In genomic region chr22:23392420-23393121, GRCh38 we compare ENCODE assay signal across 1 cellular context.
TF ChIP-seq lines count a peak whose summit lies in the region.

No MANE protein-coding gene starts in this region.

TF ChIP-seq in WTC11, 78 proteins besides CTCF, POLR2A, EP300 and RAD21 (continued from another document):
- no peak for TF ChIP-seq E2F1 (CRISPR knock-in tag; IDR thresholded peaks at IDR 0.05)
- no peak for TF ChIP-seq CREB1 (CRISPR knock-in tag; IDR thresholded peaks at IDR 0.05)
- no peak for TF ChIP-seq ZNF396 (CRISPR knock-in tag; IDR thresholded peaks at IDR 0.05; ENCODE audit: borderline replicate concordance)
- no peak for TF ChIP-seq ZSCAN18 (CRISPR knock-in tag; IDR thresholded peaks at IDR 0.05)
- TF ChIP-seq E2F4 (CRISPR knock-in tag; IDR thresholded peaks at IDR 0.05; ENCODE audit: borderline replicate concordance, low read depth), result no peak
- no peak for TF ChIP-seq GTF2I (CRISPR knock-in tag; conservative IDR thresholded peaks at IDR 0.05)
- TF ChIP-seq ZNF671 (CRISPR knock-in tag; IDR thresholded peaks at IDR 0.05), result no peak
- no peak for TF ChIP-seq SMAD4 (CRISPR knock-in tag; IDR thresholded peaks at IDR 0.05)
- TF ChIP-seq OVOL2 (CRISPR knock-in tag; IDR thresholded peaks at IDR 0.05; ENCODE audit: borderline replicate concordance), result no peak
- TF ChIP-seq ZNF416 (CRISPR knock-in tag; IDR thresholded peaks at IDR 0.05), result no peak
- TF ChIP-seq AR (CRISPR knock-in tag; IDR thresholded peaks at IDR 0.05), result no peak
- no peak for TF ChIP-seq MXD4 (CRISPR knock-in tag; IDR thresholded peaks at IDR 0.05; ENCODE audit: borderline replicate concordance)
TF ChIP-seq in WTC11: peak in this region for 0.
